Comparison of ENCODE assay signal across 26 cellular contexts in the genomic region with DNA sequence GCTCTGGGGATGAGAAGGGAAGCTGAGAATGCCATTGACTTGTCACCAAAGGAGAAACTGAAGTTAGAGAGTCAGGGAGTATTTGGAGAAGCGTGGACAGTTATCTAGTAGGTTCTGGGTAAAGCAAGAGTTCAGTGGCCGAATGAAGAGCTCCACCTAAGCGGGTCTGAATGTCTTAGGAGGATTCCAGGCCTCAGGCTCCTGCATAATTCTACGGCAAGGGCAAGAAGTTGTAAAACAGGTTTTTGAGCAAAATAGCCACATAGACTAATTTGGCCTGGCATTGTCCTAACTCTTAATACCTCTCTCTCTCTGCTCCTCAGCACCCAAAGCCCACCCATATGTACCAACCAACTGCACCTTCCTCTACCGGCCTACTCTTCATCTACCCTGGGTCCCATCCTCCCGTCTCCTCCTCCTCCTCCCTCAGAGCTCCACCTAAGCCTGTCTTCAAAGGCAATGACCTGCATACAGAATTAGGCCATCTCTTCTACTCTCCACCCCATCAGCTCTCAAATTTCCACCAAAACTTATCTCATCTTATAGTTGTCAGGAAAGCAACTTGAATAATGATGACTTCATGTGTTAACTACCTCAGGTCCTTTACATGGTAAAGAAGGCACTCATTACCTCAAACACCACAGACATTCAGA. TPM values are rescaled to one million over a fixed set of nuclear protein-coding genes. Genes with fewer than 3 reads are reported as not detected.
"Had no signal": no experiment of that assay in that cellular context is flagged by ENCODE, and none has a peak within 500 bp of the region (broad histone marks: within the 10 kb centered on the region; RNA-seq: fewer than 3 reads in every experiment).

No MANE protein-coding gene starts in this region.

- H3K27me3 ChIP-seq: cardiac muscle cell, esophagus squamous epithelium, right lobe of liver, transverse colon, uterus had no signal

- H3K9me3 ChIP-seq: esophagus squamous epithelium, right lobe of liver, transverse colon, uterus had no signal

- H3K4me3 Mint-ChIP-seq: activated CD8-positive, alpha-beta T cell treated with anti-CD3 and anti-CD28 coated beads for 36 hours; activated naive CD8-positive, alpha-beta T cell; activated T-cell treated with anti-CD3 and anti-CD28 coated beads, Interleukin-2, amount 50 U/mL, for 4 hours; dendritic cell treated with granulocyte-macrophage colony-stimulating factor and Interleukin-4, amounts not matched to agents 40 ng/mL and 50 ng/mL, for 4 days; endodermal cell; memory B cell; natural killer cell treated with Interleukin-12 subunit alpha and Interleukin-12 subunit beta and Interleukin-15 and Interleukin-18, amount 100 ng/mL, for 72 hours; WTC11 had no signal

- DNase-seq: activated CD4-positive, alpha-beta T cell treated with anti-CD3 and anti-CD28 coated beads, Interleukin-2, amount 50 U/mL, for 1 hour; activated CD8-positive, alpha-beta T cell treated with anti-CD3 and anti-CD28 coated beads for 36 hours; activated naive CD4-positive, alpha-beta T cell; activated T-cell treated with anti-CD3 and anti-CD28 coated beads, Interleukin-2, amount 50 U/mL, for 4 hours; anterior cingulate cortex; endodermal cell; esophagus squamous epithelium; foreskin melanocyte; left colon; right lobe of liver; stimulated activated CD4-positive, alpha-beta T cell treated with anti-CD3 and anti-CD28 coated beads, Interleukin-2, amount 100 ng/mL, for 48 hours; stimulated activated naive CD4-positive, alpha-beta T cell treated with Interleukin-2 at 50 U/mL for 16 hours; T-helper 2 cell; transverse colon; uterus had no signal

- ATAC-seq: activated CD8-positive, alpha-beta T cell treated with anti-CD3 and anti-CD28 coated beads for 36 hours; activated T-cell treated with anti-CD3 and anti-CD28 coated beads, Interleukin-2, amount 50 U/mL, for 4 hours; left colon; natural killer cell treated with Interleukin-12 subunit alpha and Interleukin-12 subunit beta and Interleukin-15 and Interleukin-18, amount 100 ng/mL, for 72 hours; right lobe of liver; WTC11 had no signal

- H3K4me3 ChIP-seq: cardiac muscle cell, esophagus squamous epithelium, right lobe of liver, transverse colon, uterus had no signal

- H3K27ac ChIP-seq: cardiac muscle cell, epithelial cell of prostate, esophagus squamous epithelium, right lobe of liver, transverse colon, uterus had no signal

- H3K4me1 ChIP-seq: right lobe of liver, uterus had no signal

- H3K27me3 Mint-ChIP-seq: activated naive CD8-positive, alpha-beta T cell; progenitor cell of endocrine pancreas had no signal

- H3K27ac Mint-ChIP-seq: activated CD8-positive, alpha-beta T cell treated with anti-CD3 and anti-CD28 coated beads for 36 hours; activated naive CD8-positive, alpha-beta T cell; activated T-helper 2 cell treated with anti-CD3 and anti-CD28 coated beads, Interferon-gamma antibody, Interleukin-2, Interleukin-4, amounts not matched to agents 10 μg/mL and 5 μg/mL and 100 μg/mL, durations not matched to agents 14 hours and 24 hours and 36 hours; dendritic cell treated with granulocyte-macrophage colony-stimulating factor and Interleukin-4, amounts not matched to agents 40 ng/mL and 50 ng/mL, for 4 days; endodermal cell; memory B cell; natural killer cell treated with Interleukin-12 subunit alpha and Interleukin-12 subunit beta and Interleukin-15 and Interleukin-18, amount 100 ng/mL, for 72 hours; progenitor cell of endocrine pancreas; WTC11 had no signal

- H3K36me3 Mint-ChIP-seq: activated naive CD8-positive, alpha-beta T cell; memory B cell; natural killer cell treated with Interleukin-12 subunit alpha and Interleukin-12 subunit beta and Interleukin-15 and Interleukin-18, amount 100 ng/mL, for 72 hours had no signal

- H3K4me1 Mint-ChIP-seq: memory B cell had no signal

- H3K36me3 ChIP-seq: cardiac muscle cell, esophagus squamous epithelium, right lobe of liver, transverse colon, uterus had no signal

- H3K9me3 Mint-ChIP-seq: activated CD8-positive, alpha-beta T cell treated with anti-CD3 and anti-CD28 coated beads for 36 hours; memory B cell; natural killer cell treated with Interleukin-12 subunit alpha and Interleukin-12 subunit beta and Interleukin-15 and Interleukin-18, amount 100 ng/mL, for 72 hours had no signal

RNA-seq across cellular contexts. Expression of gene KCNJ2, which starts 42.0 kb away (rescaled TPM):
- total RNA-seq: activated CD8-positive, alpha-beta T cell treated with anti-CD3 and anti-CD28 coated beads for 36 hours; activated T-cell treated with anti-CD3 and anti-CD28 coated beads, Interleukin-2, amount 50 U/mL, for 4 hours; osteocyte had no signal
- polyA plus RNA-seq: cardiac muscle cell had no signal

RNA-seq across cellular contexts. Expression of gene KCNJ16, which starts 52.3 kb away (rescaled TPM):
- total RNA-seq: activated CD8-positive, alpha-beta T cell treated with anti-CD3 and anti-CD28 coated beads for 36 hours; activated T-cell treated with anti-CD3 and anti-CD28 coated beads, Interleukin-2, amount 50 U/mL, for 4 hours; activated T-helper 2 cell treated with anti-CD3 and anti-CD28 coated beads, Interferon-gamma antibody, Interleukin-2, Interleukin-4, amounts not matched to agents 10 μg/mL and 5 μg/mL and 100 μg/mL, durations not matched to agents 14 hours and 24 hours and 36 hours; cardiac muscle cell; myocyte; natural killer cell treated with Interleukin-12 subunit alpha and Interleukin-12 subunit beta and Interleukin-15 and Interleukin-18, amount 100 ng/mL, for 72 hours; osteocyte; WTC11 had no signal
- polyA plus RNA-seq: cardiac muscle cell had no signal
